Comparison of ENCODE assay signal across 24 cellular contexts in the genomic region with DNA sequence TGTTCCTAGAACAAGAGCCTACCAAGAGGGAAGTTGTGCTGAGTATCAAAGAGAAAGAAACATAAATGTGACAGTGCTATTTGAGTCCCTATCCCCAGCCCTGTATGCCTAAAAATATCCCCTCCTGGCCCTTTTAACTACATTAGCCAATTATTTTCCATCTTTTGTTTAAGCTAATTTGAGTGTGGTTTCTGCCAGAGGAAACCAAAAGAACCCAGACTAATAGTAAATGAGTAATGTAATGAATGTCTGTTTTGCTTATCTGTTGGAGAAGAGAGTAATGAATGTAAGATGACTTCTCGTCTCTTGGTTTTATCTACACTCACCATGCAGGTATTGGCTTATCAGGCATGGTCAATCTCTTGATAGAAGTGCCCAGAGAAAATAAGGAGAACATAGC.
A peak's percentile ranks its signal among the peaks of the same experiment; 100 is the strongest.
DNase-seq lines count a peak whose midpoint lies in the region; ATAC-seq lines count a peak whose summit lies in the region.
"Had no signal": no experiment of that assay in that cellular context is flagged by ENCODE, and none has a peak within 500 bp of the region (broad histone marks: within the 10 kb centered on the region; RNA-seq: fewer than 3 reads in every experiment).

No MANE protein-coding gene starts in this region.

- H3K27me3 ChIP-seq in mesendoderm (ENCODE audit: insufficient read depth, low read length, poor library complexity): no peaks in the 10 kb centered on the region
- H3K27me3 ChIP-seq: SJCRH30 had no signal

- H3K4ac ChIP-seq in mesendoderm (ENCODE audit: low read depth, low read length): peak overlapping the region; percentile 36

- H3K36me3 Mint-ChIP-seq in activated T-helper 17 cell treated with anti-CD3 and anti-CD28 coated beads, Interleukin-2, amount 50 U/mL, for 72 hours (ENCODE audit: low read depth): no peaks in the 10 kb centered on the region
- H3K36me3 Mint-ChIP-seq: IgD-negative memory B cell had no signal

- peak overlapping the region; percentile 63 for H3K27ac ChIP-seq in mesendoderm (ENCODE audit: low read depth, low read length)
- H3K27ac ChIP-seq: HL-60, PC-9, SJCRH30 had no signal

- DNase-seq in stimulated activated naive CD8-positive, alpha-beta T cell treated with anti-CD3 and anti-CD28 coated beads, Interleukin-15, amount 100 ng/mL, for 72 hours: no peak
- no peak for DNase-seq in stimulated activated naive CD8-positive, alpha-beta T cell treated with anti-CD3 and anti-CD28 coated beads, Interleukin-15, Interleukin-2, amounts not matched to agents 100 U/mL and 50 U/mL, for 24 hours
- peak; percentile 66 for DNase-seq in mesendoderm
- no peak for DNase-seq in T-helper 1 cell
- DNase-seq in germinal center (ENCODE audit: low spot score): no peak
- DNase-seq in AG20443 (ENCODE audit: low spot score): no peak
- DNase-seq: 8988T; ACHN; Calu3; DMS79 treated with DMSO at 0.1 percent for 48 hours; HFFc6; NCI-H1048; NCI-H1930; NCI-H524 treated with DMSO at 0.1 percent for 48 hours; NCI-H82; NK-92 treated with Interleukin-12 subunit alpha and Interleukin-12 subunit beta, amount 100 ng/mL, for 24 hours; PC-9; SJCRH30 had no signal

- no peaks in the 10 kb centered on the region for H3K9me3 Mint-ChIP-seq in stimulated activated naive CD8-positive, alpha-beta T cell treated with anti-CD3 and anti-CD28 coated beads, Interleukin-15, amount 100 ng/mL, for 72 hours
- H3K9me3 Mint-ChIP-seq in activated T-helper 17 cell treated with anti-CD3 and anti-CD28 coated beads, Interleukin-2, amount 50 U/mL, for 72 hours: peaks cover 1% of the 10 kb centered on the region
- H3K9me3 Mint-ChIP-seq: HFFc6, IgD-negative memory B cell had no signal

- H3K79me1 ChIP-seq in mesendoderm (ENCODE audit: low read length): no peaks in the 10 kb centered on the region

- H3K4me1 ChIP-seq in mesendoderm (ENCODE audit: control insufficient read depth, low read depth, low read length): peaks cover 5% of the 10 kb centered on the region
- H3K4me1 ChIP-seq: SJCRH30 had no signal

- H3K27me3 Mint-ChIP-seq in stimulated activated naive CD8-positive, alpha-beta T cell treated with anti-CD3 and anti-CD28 coated beads, Interleukin-15, amount 100 ng/mL, for 72 hours: no peaks in the 10 kb centered on the region
- no peaks in the 10 kb centered on the region for H3K27me3 Mint-ChIP-seq in activated T-helper 17 cell treated with anti-CD3 and anti-CD28 coated beads, Interleukin-2, amount 50 U/mL, for 72 hours
- H3K27me3 Mint-ChIP-seq: IgD-negative memory B cell had no signal

- no peak overlapping the region for H3K4me3 ChIP-seq in mesendoderm (ENCODE audit: low read length)
- H3K4me3 ChIP-seq: HAP-1, PC-9, SJCRH30 had no signal

- peak overlapping the region in 1 of 2 donors; percentile 14 for H3K27ac Mint-ChIP-seq in stimulated activated naive CD8-positive, alpha-beta T cell treated with anti-CD3 and anti-CD28 coated beads, Interleukin-15, amount 100 ng/mL, for 72 hours
- H3K27ac Mint-ChIP-seq in activated T-helper 17 cell treated with anti-CD3 and anti-CD28 coated beads, Interleukin-2, amount 50 U/mL, for 72 hours: peak overlapping the region; percentile 64
- H3K27ac Mint-ChIP-seq: HFFc6, IgD-negative memory B cell had no signal

- no peak overlapping the region for H3K4me2 ChIP-seq in mesendoderm (ENCODE audit: low read length)
- H3K4me2 ChIP-seq: PC-9 had no signal

- no peaks in the 10 kb centered on the region for H3K36me3 ChIP-seq in mesendoderm (ENCODE audit: control insufficient read depth, insufficient read depth, low read length)
- H3K36me3 ChIP-seq: HAP-1, SJCRH30 had no signal

- peak; percentile 58 for ATAC-seq in stimulated activated naive CD8-positive, alpha-beta T cell treated with anti-CD3 and anti-CD28 coated beads, Interleukin-15, amount 100 ng/mL, for 72 hours
- ATAC-seq in stimulated activated naive CD8-positive, alpha-beta T cell treated with anti-CD3 and anti-CD28 coated beads, Interleukin-15, Interleukin-2, amounts not matched to agents 100 U/mL and 50 U/mL, for 24 hours: no peak
- peak; percentile 56 for ATAC-seq in activated T-helper 17 cell treated with anti-CD3 and anti-CD28 coated beads, Interleukin-2, amount 50 U/mL, for 72 hours (replicated peaks)
- ATAC-seq in HG03196 (IDR thresholded peaks at IDR 0.05; ENCODE audit: unreplicated experiment): no peak
- ATAC-seq: Right ventricle myocardium inferior had no signal

- H3K4me3 Mint-ChIP-seq in stimulated activated naive CD8-positive, alpha-beta T cell treated with anti-CD3 and anti-CD28 coated beads, Interleukin-15, amount 100 ng/mL, for 72 hours: peak overlapping the region in 1 of 2 donors; percentile 24
- peak overlapping the region; percentile 15 for H3K4me3 Mint-ChIP-seq in activated T-helper 17 cell treated with anti-CD3 and anti-CD28 coated beads, Interleukin-2, amount 50 U/mL, for 72 hours
- H3K4me3 Mint-ChIP-seq: HFFc6, IgD-negative memory B cell had no signal

- no peak overlapping the region for H2BK15ac ChIP-seq in mesendoderm (replicated peaks; ENCODE audit: low read depth)

- H4K8ac ChIP-seq in mesendoderm (ENCODE audit: low read depth, low read length): no peak overlapping the region

- H2AK5ac ChIP-seq in mesendoderm (ENCODE audit: low read length): no peak overlapping the region

- no peak overlapping the region for H3K56ac ChIP-seq in mesendoderm (ENCODE audit: low read length)

- H3K9ac ChIP-seq in mesendoderm (ENCODE audit: low read length): no peak overlapping the region

- no peak overlapping the region for H2BK120ac ChIP-seq in mesendoderm (ENCODE audit: low read depth, low read length)

- H3K4me1 Mint-ChIP-seq in stimulated activated naive CD8-positive, alpha-beta T cell treated with anti-CD3 and anti-CD28 coated beads, Interleukin-15, amount 100 ng/mL, for 72 hours: no peaks in the 10 kb centered on the region
- peaks cover 22% of the 10 kb centered on the region for H3K4me1 Mint-ChIP-seq in activated T-helper 17 cell treated with anti-CD3 and anti-CD28 coated beads, Interleukin-2, amount 50 U/mL, for 72 hours

- H3K79me2 ChIP-seq in mesendoderm (ENCODE audit: control insufficient read depth, insufficient read depth, low read length): no peaks in the 10 kb centered on the region

- no peak overlapping the region for H3K18ac ChIP-seq in mesendoderm (ENCODE audit: low read length)

- no peak overlapping the region for H2BK5ac ChIP-seq in mesendoderm (ENCODE audit: low read length)

- WGBS in mesendoderm (ENCODE audit: extremely low coverage, insufficient coverage, low lambda C conversion rate): no CpG with 5 or more reads among the region's 1 CpG

- H4K5ac ChIP-seq in mesendoderm (ENCODE audit: low read length): no peak overlapping the region

- no peak overlapping the region for H3K23ac ChIP-seq in mesendoderm (ENCODE audit: low read length)

Comparison
In these comparisons a context has a peak if more than half of its experiments do, and no peak if none do; other contexts are left out.
1. ATAC-seq: peak in stimulated activated naive CD8-positive, alpha-beta T cell treated with anti-CD3 and anti-CD28 coated beads, Interleukin-15, amount 100 ng/mL, for 72 hours (single experiment) and activated T-helper 17 cell treated with anti-CD3 and anti-CD28 coated beads, Interleukin-2, amount 50 U/mL, for 72 hours (single experiment); none in stimulated activated naive CD8-positive, alpha-beta T cell treated with anti-CD3 and anti-CD28 coated beads, Interleukin-15, Interleukin-2, amounts not matched to agents 100 U/mL and 50 U/mL, for 24 hours (single experiment) and HG03196 (single experiment).